ENCODE assay signal across 1 cellular context in genomic region chr2:152718047-152718908, GRCh38.
TF ChIP-seq lines count a peak whose summit lies in the region.

TSS of gene ARL6IP6 (plus strand) at chr2:152718620. CDS start at chr2:152718625, 5 bp downstream.

TF ChIP-seq in K562, 482 proteins besides CTCF, POLR2A, EP300 and RAD21 (continued from another document and continues in another):
- TF ChIP-seq ZBTB49 (CRISPR knock-in tag; IDR thresholded peaks at IDR 0.05; ENCODE audit: borderline replicate concordance) (no peak; the same call in 1 of the 2 replicates), NCOA6 (IDR thresholded peaks at IDR 0.05) (peak; percentile 66; the same call in 1 of the 2 replicates), FOXK1 (CRISPR knock-in tag; IDR thresholded peaks at IDR 0.05; ENCODE audit: borderline replicate concordance) (no peak), MXI1 (IDR thresholded peaks at IDR 0.05; ENCODE audit: low read depth, low read length) (no peak), TBL1XR1 (IDR thresholded peaks at IDR 0.05; ENCODE audit: low read length in 2 of 2) (no peak; a peak in 1 of 4 replicates), CREM (IDR thresholded peaks at IDR 0.05; ENCODE audit: low read depth) (peak; percentile 78), MAFG (tag; conservative IDR thresholded peaks at IDR 0.05) (no peak), SRSF3 (IDR thresholded peaks at IDR 0.05; ENCODE audit: insufficient read depth, low read length) (no peak), SRF (CRISPR knock-in tag; IDR thresholded peaks at IDR 0.05) (peak in 1 of 2 experiments; percentile 2; a peak in 2 of 4 replicates), CBFA2T3 (IDR thresholded peaks at IDR 0.05) (0 out of 2 replicates have a peak, but pooled peaks have one; percentile 17), NFE2L1 (tag; IDR thresholded peaks at IDR 0.05; ENCODE audit: borderline replicate concordance, low read depth) (no peak), STAT5A (IDR thresholded peaks at IDR 0.05; ENCODE audit: borderline replicate concordance, low read length) (no peak), KAT8 (IDR thresholded peaks at IDR 0.05; ENCODE audit: low read depth) (no peak), ARID2 (IDR thresholded peaks at IDR 0.05) (no peak; the same call in 1 of the 2 replicates), TAF1 (IDR thresholded peaks at IDR 0.05; ENCODE audit: control insufficient read depth, extremely low read depth, insufficient read depth, low read length, severe bottlenecking) (peak; percentile 96), SIX5 (IDR thresholded peaks at IDR 0.05; ENCODE audit: borderline replicate concordance in 1 of 2, insufficient read depth in 1 of 2, low read depth in 1 of 2, low read length in 2 of 2) (peak; percentile 20 to 25; a peak in 1 of 4 replicates), CBX2 (IDR thresholded peaks at IDR 0.05; ENCODE audit: insufficient read depth, low read length, poor library complexity, severe bottlenecking) (no peak), ZBTB8A (IDR thresholded peaks at IDR 0.05; ENCODE audit: partially characterized antibody) (no peak), PTTG1 (tag; IDR thresholded peaks at IDR 0.05; ENCODE audit: low read depth) (no peak), NCOA1 (IDR thresholded peaks at IDR 0.05; ENCODE audit: low read depth) (peak; percentile 76), PHTF2 (CRISPR knock-in tag; IDR thresholded peaks at IDR 0.05) (no peak), ZNF830 (CRISPR knock-in tag; IDR thresholded peaks at IDR 0.05) (peak; percentile 87; the same call in 1 of the 2 replicates), THRA (IDR thresholded peaks at IDR 0.05) (no peak), MCM3 (IDR thresholded peaks at IDR 0.05) (no peak), PHF20 (IDR thresholded peaks at IDR 0.05; ENCODE audit: partially characterized antibody) (peak; percentile 59), E2F1 (CRISPR knock-in tag; IDR thresholded peaks at IDR 0.05) (peak; percentile 90), TRIM25 (IDR thresholded peaks at IDR 0.05; ENCODE audit: borderline replicate concordance) (0 out of 2 replicates have a peak, but pooled peaks have one; percentile 14), NBN (IDR thresholded peaks at IDR 0.05; ENCODE audit: low read depth) (peak; percentile 94), MBD2 (IDR thresholded peaks at IDR 0.05; ENCODE audit: borderline replicate concordance, low read depth) (peak; percentile 98), ZNF445 (CRISPR knock-in tag; IDR thresholded peaks at IDR 0.05; ENCODE audit: low read depth) (no peak), YY1 (IDR thresholded peaks at IDR 0.05; ENCODE audit: borderline replicate concordance in 1 of 3, control insufficient read depth in 1 of 3, extremely low read depth in 1 of 3, insufficient read depth in 3 of 3, insufficient read length in 1 of 3, insufficient replicate concordance in 2 of 3, low read depth in 1 of 3, low read length in 2 of 3) (peak; percentile 16 to 86 (median 78)), ZNF518B (CRISPR knock-in tag; IDR thresholded peaks at IDR 0.05) (no peak), ATF3 (IDR thresholded peaks at IDR 0.05) (peak; percentile 60; the same call in 1 of the 2 replicates), ATF3 (CRISPR knock-in tag; conservative IDR thresholded peaks at IDR 0.05) (peak; percentile 51), JUN (IDR thresholded peaks at IDR 0.05; ENCODE audit: borderline replicate concordance, low read depth, low read length) (peak; percentile 7; the same call in 1 of the 2 replicates), JUN (CRISPR knock-in tag; IDR thresholded peaks at IDR 0.05; ENCODE audit: borderline replicate concordance) (no peak), HES1 (IDR thresholded peaks at IDR 0.05; ENCODE audit: low read depth) (peak; percentile 52; the same call in 1 of the 2 replicates), TEAD1 (CRISPR knock-in tag; IDR thresholded peaks at IDR 0.05) (peak in 1 of 2 experiments; percentile 89; a peak in 3 of 4 replicates), ZNF263 (CRISPR knock-in tag; IDR thresholded peaks at IDR 0.05; ENCODE audit: borderline replicate concordance) (peak; percentile 98), THAP7 (CRISPR knock-in tag; IDR thresholded peaks at IDR 0.05) (0 out of 2 replicates have a peak, but pooled peaks have one; percentile 24), SLC30A9 (CRISPR knock-in tag; IDR thresholded peaks at IDR 0.05) (no peak), KAT7 (CRISPR knock-in tag; IDR thresholded peaks at IDR 0.05; ENCODE audit: borderline replicate concordance) (peak; percentile 91; the same call in 1 of the 2 replicates), E4F1 (CRISPR knock-in tag; IDR thresholded peaks at IDR 0.05; ENCODE audit: borderline replicate concordance) (no peak), ZNF512 (tag; IDR thresholded peaks at IDR 0.05) (no peak), BCL6 (CRISPR knock-in tag; IDR thresholded peaks at IDR 0.05) (no peak), XRCC4 (IDR thresholded peaks at IDR 0.05; ENCODE audit: extremely low read depth, insufficient read depth, insufficient read length) (no peak), SNRNP70 (optimal IDR thresholded peaks at IDR 0.05; ENCODE audit: low read depth, low read length) (no peak), HOXB6 (CRISPR knock-in tag; IDR thresholded peaks at IDR 0.05; ENCODE audit: borderline replicate concordance) (0 out of 2 replicates have a peak, but pooled peaks have one; percentile 44), NR4A1 (CRISPR knock-in tag; IDR thresholded peaks at IDR 0.05) (no peak), NR4A1 (tag; IDR thresholded peaks at IDR 0.05) (no peak; the same call in 1 of the 2 replicates)
